Comparison of ENCODE assay signal across 1 cellular context in the genomic region with DNA sequence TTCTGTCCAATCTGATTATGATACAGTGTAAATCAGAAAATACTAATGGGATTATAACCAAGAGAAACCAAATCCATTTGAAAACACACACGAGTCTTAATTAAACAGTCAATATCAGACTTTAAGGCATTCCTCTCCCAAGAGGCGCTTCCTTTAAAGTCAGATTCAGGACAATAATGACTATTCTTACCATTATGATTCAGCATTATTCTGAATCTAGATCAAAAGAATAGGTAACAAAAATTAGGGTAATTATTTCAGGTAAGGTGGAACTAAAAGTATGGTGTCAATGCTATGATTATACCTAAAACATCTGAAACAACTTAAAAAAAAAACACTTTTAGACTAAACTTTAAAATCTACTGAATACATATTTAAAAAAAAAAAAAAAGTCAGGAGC.
TF ChIP-seq lines count a peak whose summit lies in the region.

No MANE protein-coding gene starts in this region.

TF ChIP-seq in WTC11, 78 proteins besides CTCF, POLR2A, EP300 and RAD21 (continued from another document):
- TF ChIP-seq, protein P1, sequence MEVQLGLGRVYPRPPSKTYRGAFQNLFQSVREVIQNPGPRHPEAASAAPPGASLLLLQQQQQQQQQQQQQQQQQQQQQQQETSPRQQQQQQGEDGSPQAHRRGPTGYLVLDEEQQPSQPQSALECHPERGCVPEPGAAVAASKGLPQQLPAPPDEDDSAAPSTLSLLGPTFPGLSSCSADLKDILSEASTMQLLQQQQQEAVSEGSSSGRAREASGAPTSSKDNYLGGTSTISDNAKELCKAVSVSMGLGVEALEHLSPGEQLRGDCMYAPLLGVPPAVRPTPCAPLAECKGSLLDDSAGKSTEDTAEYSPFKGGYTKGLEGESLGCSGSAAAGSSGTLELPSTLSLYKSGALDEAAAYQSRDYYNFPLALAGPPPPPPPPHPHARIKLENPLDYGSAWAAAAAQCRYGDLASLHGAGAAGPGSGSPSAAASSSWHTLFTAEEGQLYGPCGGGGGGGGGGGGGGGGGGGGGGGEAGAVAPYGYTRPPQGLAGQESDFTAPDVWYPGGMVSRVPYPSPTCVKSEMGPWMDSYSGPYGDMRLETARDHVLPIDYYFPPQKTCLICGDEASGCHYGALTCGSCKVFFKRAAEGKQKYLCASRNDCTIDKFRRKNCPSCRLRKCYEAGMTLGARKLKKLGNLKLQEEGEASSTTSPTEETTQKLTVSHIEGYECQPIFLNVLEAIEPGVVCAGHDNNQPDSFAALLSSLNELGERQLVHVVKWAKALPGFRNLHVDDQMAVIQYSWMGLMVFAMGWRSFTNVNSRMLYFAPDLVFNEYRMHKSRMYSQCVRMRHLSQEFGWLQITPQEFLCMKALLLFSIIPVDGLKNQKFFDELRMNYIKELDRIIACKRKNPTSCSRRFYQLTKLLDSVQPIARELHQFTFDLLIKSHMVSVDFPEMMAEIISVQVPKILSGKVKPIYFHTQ (CRISPR knock-in tag; IDR thresholded peaks at IDR 0.05): no peak
- TF ChIP-seq GRHL2 (CRISPR knock-in tag; IDR thresholded peaks at IDR 0.05; ENCODE audit: insufficient replicate concordance, severe bottlenecking) (no peak), HMGA2 (CRISPR knock-in tag; IDR thresholded peaks at IDR 0.05) (no peak), USF2 (CRISPR knock-in tag; IDR thresholded peaks at IDR 0.05) (no peak), JUN (CRISPR knock-in tag; IDR thresholded peaks at IDR 0.05) (no peak), NR2C2 (CRISPR knock-in tag; IDR thresholded peaks at IDR 0.05) (no peak)
- TF ChIP-seq, protein P2, sequence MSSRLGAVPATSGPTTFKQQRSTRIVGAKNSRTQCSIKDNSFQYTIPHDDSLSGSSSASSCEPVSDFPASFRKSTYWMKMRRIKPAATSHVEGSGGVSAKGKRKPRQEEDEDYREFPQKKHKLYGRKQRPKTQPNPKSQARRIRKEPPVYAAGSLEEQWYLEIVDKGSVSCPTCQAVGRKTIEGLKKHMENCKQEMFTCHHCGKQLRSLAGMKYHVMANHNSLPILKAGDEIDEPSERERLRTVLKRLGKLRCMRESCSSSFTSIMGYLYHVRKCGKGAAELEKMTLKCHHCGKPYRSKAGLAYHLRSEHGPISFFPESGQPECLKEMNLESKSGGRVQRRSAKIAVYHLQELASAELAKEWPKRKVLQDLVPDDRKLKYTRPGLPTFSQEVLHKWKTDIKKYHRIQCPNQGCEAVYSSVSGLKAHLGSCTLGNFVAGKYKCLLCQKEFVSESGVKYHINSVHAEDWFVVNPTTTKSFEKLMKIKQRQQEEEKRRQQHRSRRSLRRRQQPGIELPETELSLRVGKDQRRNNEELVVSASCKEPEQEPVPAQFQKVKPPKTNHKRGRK (CRISPR knock-in tag; IDR thresholded peaks at IDR 0.05; ENCODE audit: borderline replicate concordance): no peak
